Comparison of ENCODE assay signal across 1 cellular context in the genomic region with DNA sequence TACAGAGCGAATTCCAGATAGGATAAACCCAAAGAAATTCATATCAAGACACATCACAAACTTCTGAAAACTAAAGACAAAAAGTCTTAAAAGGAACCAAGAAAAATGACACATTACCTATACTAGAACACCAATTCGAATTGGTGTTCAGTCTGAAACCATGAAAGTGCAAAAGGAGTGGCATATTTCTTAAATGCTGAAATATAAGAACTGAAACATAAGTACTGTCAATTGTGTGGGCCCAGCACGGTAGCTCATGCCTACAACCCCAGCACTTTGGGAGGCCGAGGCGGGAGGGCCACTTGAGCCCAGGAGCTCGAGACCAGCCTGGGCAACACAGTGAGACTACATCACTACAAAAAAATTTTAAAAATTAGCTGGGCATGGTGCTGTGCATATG.
TF ChIP-seq lines count a peak whose summit lies in the region.

No MANE protein-coding gene starts in this region.

TF ChIP-seq in GM12878, 131 proteins besides CTCF, POLR2A, EP300 and RAD21 (continued from another document):
- TF ChIP-seq, protein P1, sequence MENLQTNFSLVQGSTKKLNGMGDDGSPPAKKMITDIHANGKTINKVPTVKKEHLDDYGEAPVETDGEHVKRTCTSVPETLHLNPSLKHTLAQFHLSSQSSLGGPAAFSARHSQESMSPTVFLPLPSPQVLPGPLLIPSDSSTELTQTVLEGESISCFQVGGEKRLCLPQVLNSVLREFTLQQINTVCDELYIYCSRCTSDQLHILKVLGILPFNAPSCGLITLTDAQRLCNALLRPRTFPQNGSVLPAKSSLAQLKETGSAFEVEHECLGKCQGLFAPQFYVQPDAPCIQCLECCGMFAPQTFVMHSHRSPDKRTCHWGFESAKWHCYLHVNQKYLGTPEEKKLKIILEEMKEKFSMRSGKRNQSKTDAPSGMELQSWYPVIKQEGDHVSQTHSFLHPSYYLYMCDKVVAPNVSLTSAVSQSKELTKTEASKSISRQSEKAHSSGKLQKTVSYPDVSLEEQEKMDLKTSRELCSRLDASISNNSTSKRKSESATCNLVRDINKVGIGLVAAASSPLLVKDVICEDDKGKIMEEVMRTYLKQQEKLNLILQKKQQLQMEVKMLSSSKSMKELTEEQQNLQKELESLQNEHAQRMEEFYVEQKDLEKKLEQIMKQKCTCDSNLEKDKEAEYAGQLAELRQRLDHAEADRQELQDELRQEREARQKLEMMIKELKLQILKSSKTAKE (IDR thresholded peaks at IDR 0.05; ENCODE audit: low read depth, poor library complexity, severe bottlenecking): no peak
- TF ChIP-seq IRF4 (IDR thresholded peaks at IDR 0.05; ENCODE audit: low read depth, low read length) (no peak), PAX5 (IDR thresholded peaks at IDR 0.05; ENCODE audit: borderline replicate concordance, low read depth, low read length) (no peak), MXI1 (IDR thresholded peaks at IDR 0.05; ENCODE audit: low read depth, low read length) (no peak), IKZF2 (IDR thresholded peaks at IDR 0.05) (no peak), CREM (IDR thresholded peaks at IDR 0.05; ENCODE audit: low read depth) (0 out of 2 replicates have a peak, but pooled peaks have one; percentile 24), MEF2B (IDR thresholded peaks at IDR 0.05; ENCODE audit: partially characterized antibody, poor library complexity, severe bottlenecking) (no peak), POU2F2 (IDR thresholded peaks at IDR 0.05; ENCODE audit: borderline replicate concordance, low read depth, low read length) (no peak), HDGF (IDR thresholded peaks at IDR 0.05) (no peak), FOS (IDR thresholded peaks at IDR 0.05; ENCODE audit: borderline replicate concordance, extremely low read depth, insufficient read length) (no peak), ETV6 (conservative IDR thresholded peaks at IDR 0.05 in 1 of 2, IDR thresholded peaks at IDR 0.05 in 1 of 2; ENCODE audit: borderline replicate concordance in 1 of 2, low read depth in 1 of 2) (no peak), ZNF24 (IDR thresholded peaks at IDR 0.05) (0 out of 2 replicates have a peak, but pooled peaks have one; percentile 29), NFIC (IDR thresholded peaks at IDR 0.05; ENCODE audit: low read depth, low read length) (no peak), YY1 (IDR thresholded peaks at IDR 0.05; ENCODE audit: low read depth, low read length) (no peak), SIN3A (IDR thresholded peaks at IDR 0.05; ENCODE audit: low read depth, low read length) (no peak), GABPA (IDR thresholded peaks at IDR 0.05; ENCODE audit: low read depth) (no peak), BRCA1 (IDR thresholded peaks at IDR 0.05; ENCODE audit: low read depth, low read length) (no peak), NFYA (IDR thresholded peaks at IDR 0.05; ENCODE audit: borderline replicate concordance, low read depth, low read length) (no peak), JUNB (IDR thresholded peaks at IDR 0.05) (0 out of 2 replicates have a peak, but pooled peaks have one; percentile 7), POLR2AphosphoS5 (IDR thresholded peaks at IDR 0.05; ENCODE audit: low read length) (no peak), BACH1 (IDR thresholded peaks at IDR 0.05; ENCODE audit: borderline replicate concordance) (no peak), CREB1 (IDR thresholded peaks at IDR 0.05; ENCODE audit: low read depth) (no peak), BMI1 (IDR thresholded peaks at IDR 0.05; ENCODE audit: borderline replicate concordance) (no peak), RBBP5 (conservative IDR thresholded peaks at IDR 0.05) (no peak), ZNF217 (IDR thresholded peaks at IDR 0.05) (no peak)
- TF ChIP-seq, protein P2, sequence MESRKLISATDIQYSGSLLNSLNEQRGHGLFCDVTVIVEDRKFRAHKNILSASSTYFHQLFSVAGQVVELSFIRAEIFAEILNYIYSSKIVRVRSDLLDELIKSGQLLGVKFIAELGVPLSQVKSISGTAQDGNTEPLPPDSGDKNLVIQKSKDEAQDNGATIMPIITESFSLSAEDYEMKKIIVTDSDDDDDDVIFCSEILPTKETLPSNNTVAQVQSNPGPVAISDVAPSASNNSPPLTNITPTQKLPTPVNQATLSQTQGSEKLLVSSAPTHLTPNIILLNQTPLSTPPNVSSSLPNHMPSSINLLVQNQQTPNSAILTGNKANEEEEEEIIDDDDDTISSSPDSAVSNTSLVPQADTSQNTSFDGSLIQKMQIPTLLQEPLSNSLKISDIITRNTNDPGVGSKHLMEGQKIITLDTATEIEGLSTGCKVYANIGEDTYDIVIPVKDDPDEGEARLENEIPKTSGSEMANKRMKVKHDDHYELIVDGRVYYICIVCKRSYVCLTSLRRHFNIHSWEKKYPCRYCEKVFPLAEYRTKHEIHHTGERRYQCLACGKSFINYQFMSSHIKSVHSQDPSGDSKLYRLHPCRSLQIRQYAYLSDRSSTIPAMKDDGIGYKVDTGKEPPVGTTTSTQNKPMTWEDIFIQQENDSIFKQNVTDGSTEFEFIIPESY (IDR thresholded peaks at IDR 0.05): no peak
- TF ChIP-seq, protein P3, sequence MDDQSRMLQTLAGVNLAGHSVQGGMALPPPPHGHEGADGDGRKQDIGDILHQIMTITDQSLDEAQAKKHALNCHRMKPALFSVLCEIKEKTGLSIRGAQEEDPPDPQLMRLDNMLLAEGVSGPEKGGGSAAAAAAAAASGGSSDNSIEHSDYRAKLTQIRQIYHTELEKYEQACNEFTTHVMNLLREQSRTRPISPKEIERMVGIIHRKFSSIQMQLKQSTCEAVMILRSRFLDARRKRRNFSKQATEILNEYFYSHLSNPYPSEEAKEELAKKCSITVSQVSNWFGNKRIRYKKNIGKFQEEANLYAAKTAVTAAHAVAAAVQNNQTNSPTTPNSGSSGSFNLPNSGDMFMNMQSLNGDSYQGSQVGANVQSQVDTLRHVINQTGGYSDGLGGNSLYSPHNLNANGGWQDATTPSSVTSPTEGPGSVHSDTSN (IDR thresholded peaks at IDR 0.05; ENCODE audit: insufficient replicate concordance, low read depth, low read length): no peak
- TF ChIP-seq, protein P4, sequence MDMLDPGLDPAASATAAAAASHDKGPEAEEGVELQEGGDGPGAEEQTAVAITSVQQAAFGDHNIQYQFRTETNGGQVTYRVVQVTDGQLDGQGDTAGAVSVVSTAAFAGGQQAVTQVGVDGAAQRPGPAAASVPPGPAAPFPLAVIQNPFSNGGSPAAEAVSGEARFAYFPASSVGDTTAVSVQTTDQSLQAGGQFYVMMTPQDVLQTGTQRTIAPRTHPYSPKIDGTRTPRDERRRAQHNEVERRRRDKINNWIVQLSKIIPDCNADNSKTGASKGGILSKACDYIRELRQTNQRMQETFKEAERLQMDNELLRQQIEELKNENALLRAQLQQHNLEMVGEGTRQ (IDR thresholded peaks at IDR 0.05; ENCODE audit: borderline replicate concordance, low read depth, low read length): no peak
- TF ChIP-seq, protein P5, sequence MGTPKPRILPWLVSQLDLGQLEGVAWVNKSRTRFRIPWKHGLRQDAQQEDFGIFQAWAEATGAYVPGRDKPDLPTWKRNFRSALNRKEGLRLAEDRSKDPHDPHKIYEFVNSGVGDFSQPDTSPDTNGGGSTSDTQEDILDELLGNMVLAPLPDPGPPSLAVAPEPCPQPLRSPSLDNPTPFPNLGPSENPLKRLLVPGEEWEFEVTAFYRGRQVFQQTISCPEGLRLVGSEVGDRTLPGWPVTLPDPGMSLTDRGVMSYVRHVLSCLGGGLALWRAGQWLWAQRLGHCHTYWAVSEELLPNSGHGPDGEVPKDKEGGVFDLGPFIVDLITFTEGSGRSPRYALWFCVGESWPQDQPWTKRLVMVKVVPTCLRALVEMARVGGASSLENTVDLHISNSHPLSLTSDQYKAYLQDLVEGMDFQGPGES (IDR thresholded peaks at IDR 0.05): no peak
- TF ChIP-seq, protein P6, sequence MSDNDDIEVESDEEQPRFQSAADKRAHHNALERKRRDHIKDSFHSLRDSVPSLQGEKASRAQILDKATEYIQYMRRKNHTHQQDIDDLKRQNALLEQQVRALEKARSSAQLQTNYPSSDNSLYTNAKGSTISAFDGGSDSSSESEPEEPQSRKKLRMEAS (IDR thresholded peaks at IDR 0.05; ENCODE audit: low read depth, low read length): no peak
